Comparison of ENCODE assay signal across 33 cellular contexts in the genomic region with DNA sequence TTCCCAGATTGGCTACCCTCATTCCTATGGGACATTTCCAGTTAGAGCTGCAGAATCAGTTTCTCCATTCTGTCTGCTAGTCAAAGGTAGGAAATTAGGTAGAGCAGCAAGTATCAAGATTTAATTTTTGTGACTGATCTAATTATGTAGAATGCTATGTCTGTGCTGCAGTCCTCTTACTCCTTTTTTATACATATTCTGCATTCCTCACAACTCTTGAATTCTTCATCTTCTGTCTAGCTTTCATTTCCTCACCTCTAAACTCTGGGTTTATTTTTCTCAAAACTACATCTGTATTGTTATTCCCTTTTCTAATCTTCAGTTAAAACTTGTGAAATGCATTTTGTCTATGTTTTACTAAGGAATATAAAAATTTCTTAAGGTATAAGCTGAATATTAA.
"Had no signal": no experiment of that assay in that cellular context is flagged by ENCODE, and none has a peak within 500 bp of the region (broad histone marks: within the 10 kb centered on the region; RNA-seq: fewer than 3 reads in every experiment).

No MANE protein-coding gene starts in this region.

- H3K36me3 ChIP-seq: colonic mucosa, gastrocnemius medialis, ovary, stomach, tibial artery had no signal

- H3K27ac Mint-ChIP-seq: activated CD4-positive, alpha-beta T cell treated with anti-CD3 and anti-CD28 coated beads for 36 hours; activated naive CD4-positive, alpha-beta T cell treated with anti-CD3 and anti-CD28 coated beads for 36 hours; activated naive CD8-positive, alpha-beta T cell treated with anti-CD3 and anti-CD28 coated beads for 36 hours; activated T-cell treated with anti-CD3 and anti-CD28 coated beads, Interleukin-2, amount 50 U/mL, for 72 hours; progenitor cell of endocrine pancreas; stimulated activated naive B cell treated with anti-CD40 and anti-IgM and Interleukin-4, amounts not matched to agents 10 μg/mL and 1 μg/mL and 100 μg/mL, for 72 hours; T-cell had no signal

- H3K4me1 ChIP-seq: colonic mucosa, esophagus squamous epithelium, gastrocnemius medialis, right lobe of liver, stomach, tibial artery had no signal

- H3K27me3 Mint-ChIP-seq: activated CD4-positive, alpha-beta T cell treated with anti-CD3 and anti-CD28 coated beads for 36 hours; activated naive CD8-positive, alpha-beta T cell treated with anti-CD3 and anti-CD28 coated beads for 36 hours; central memory CD8-positive, alpha-beta T cell; progenitor cell of endocrine pancreas; stimulated activated naive B cell treated with anti-CD40 and anti-IgM and Interleukin-4, amounts not matched to agents 10 μg/mL and 1 μg/mL and 100 μg/mL, for 72 hours; T-cell had no signal

- H3K4me2 ChIP-seq: hepatocyte had no signal

- FAIRE-seq: bronchial epithelial cell, endometrium, keratinocyte had no signal

- H3K4me3 ChIP-seq: colonic mucosa, esophagus squamous epithelium, gastrocnemius medialis, hepatocyte, ovary, right lobe of liver, skin epidermis, stomach, tibial artery had no signal

- DNase-seq: activated CD4-positive, alpha-beta T cell treated with anti-CD3 and anti-CD28 coated beads for 36 hours; activated CD4-positive, alpha-beta T cell treated with anti-CD3 and anti-CD28 coated beads, Interleukin-2, amount 50 U/mL, for 4 hours; activated CD4-positive, CD25-positive, alpha-beta regulatory T cell; activated effector memory CD4-positive, alpha-beta T cell treated with Interleukin-2 at 50 U/mL for 16 hours; activated naive CD4-positive, alpha-beta T cell treated with anti-CD3 and anti-CD28 coated beads for 36 hours; activated naive CD8-positive, alpha-beta T cell treated with anti-CD3 and anti-CD28 coated beads for 36 hours; activated T-cell treated with anti-CD3 and anti-CD28 coated beads for 4 hours; activated T-cell treated with anti-CD3 and anti-CD28 coated beads, Interleukin-2, amount 50 U/mL, for 72 hours; amygdala; colonic mucosa; effector CD8-positive, alpha-beta T cell; esophagus squamous epithelium; gastrocnemius medialis; glutamatergic neuron; left cardiac atrium; left ventricle myocardium superior; ovary; right lobe of liver; stimulated activated CD4-positive, alpha-beta T cell treated with anti-CD3 and anti-CD28 coated beads, Interleukin-4, amount 100 ng/mL, for 4 hours; stimulated activated naive B cell treated with anti-CD40 and anti-IgM and Interleukin-4, amounts not matched to agents 10 μg/mL and 1 μg/mL and 100 μg/mL, for 72 hours; stomach; T-cell; tibial artery had no signal

- H2AFZ ChIP-seq: hepatocyte had no signal

- H3K9me3 Mint-ChIP-seq: activated naive CD4-positive, alpha-beta T cell treated with anti-CD3 and anti-CD28 coated beads for 36 hours; activated naive CD8-positive, alpha-beta T cell treated with anti-CD3 and anti-CD28 coated beads for 36 hours; activated T-cell treated with anti-CD3 and anti-CD28 coated beads, Interleukin-2, amount 50 U/mL, for 72 hours; central memory CD8-positive, alpha-beta T cell; nephron; stimulated activated naive B cell treated with anti-CD40 and anti-IgM and Interleukin-4, amounts not matched to agents 10 μg/mL and 1 μg/mL and 100 μg/mL, for 72 hours; T-cell had no signal

- H3K27ac ChIP-seq: colonic mucosa, epithelial cell of prostate, esophagus squamous epithelium, gastrocnemius medialis, hepatocyte, neutrophil, ovary, right lobe of liver, skin epidermis, stomach, tibial artery had no signal

- H3K27me3 ChIP-seq: colonic mucosa, esophagus squamous epithelium, gastrocnemius medialis, hepatocyte, neutrophil, ovary, right lobe of liver, stomach, tibial artery had no signal

- H3K4me3 Mint-ChIP-seq: activated CD4-positive, alpha-beta T cell treated with anti-CD3 and anti-CD28 coated beads for 36 hours; activated naive CD4-positive, alpha-beta T cell treated with anti-CD3 and anti-CD28 coated beads for 36 hours; activated naive CD8-positive, alpha-beta T cell treated with anti-CD3 and anti-CD28 coated beads for 36 hours; activated T-cell treated with anti-CD3 and anti-CD28 coated beads, Interleukin-2, amount 50 U/mL, for 72 hours; central memory CD8-positive, alpha-beta T cell; nephron; stimulated activated naive B cell treated with anti-CD40 and anti-IgM and Interleukin-4, amounts not matched to agents 10 μg/mL and 1 μg/mL and 100 μg/mL, for 72 hours; T-cell had no signal

- H3K9me3 ChIP-seq: colonic mucosa, esophagus squamous epithelium, gastrocnemius medialis, neutrophil, ovary, right lobe of liver, stomach, tibial artery had no signal

- H3K4me1 Mint-ChIP-seq: activated CD4-positive, alpha-beta T cell treated with anti-CD3 and anti-CD28 coated beads for 36 hours; activated naive CD8-positive, alpha-beta T cell treated with anti-CD3 and anti-CD28 coated beads for 36 hours; central memory CD8-positive, alpha-beta T cell; nephron; stimulated activated naive B cell treated with anti-CD40 and anti-IgM and Interleukin-4, amounts not matched to agents 10 μg/mL and 1 μg/mL and 100 μg/mL, for 72 hours; T-cell had no signal
